ENCODE assay signal across 8 cellular contexts in genomic region chr4:1009647-1010521, GRCh38. TPM values are rescaled to one million over a fixed set of nuclear protein-coding genes. Genes with fewer than 3 reads are reported as not detected.
A peak's percentile ranks its signal among the peaks of the same experiment; 100 is the strongest.
DNase-seq lines count a peak whose midpoint lies in the region; ATAC-seq, FAIRE-seq and TF ChIP-seq lines count a peak whose summit lies in the region.

No MANE protein-coding gene starts in this region.

- H3K4me3 Mint-ChIP-seq in activated B cell treated with CpG ODN at 0.5 μM for 24 hours, result peak overlapping the region; percentile 86

- DNase-seq in AG08396 (ENCODE audit: low spot score), result peak; percentile 95
- peak; percentile 91 for DNase-seq in GM19239 (ENCODE audit: insufficient read length, low spot score)
- peak; percentile 78 for DNase-seq in activated B cell treated with CpG ODN at 0.5 μM for 24 hours
- DNase-seq in cardiac fibroblast (ENCODE audit: low read depth in 2 of 2), result peak; percentile 52 to 66
- DNase-seq in kidney, result peak; percentile 93
- peak; percentile 74 for DNase-seq in stimulated activated CD4-positive, alpha-beta T cell treated with anti-CD3 and anti-CD28 coated beads, Interleukin-15, amount 100 ng/mL, for 24 hours
- no peak for DNase-seq in middle frontal gyrus (ENCODE audit: extremely low spot score, low spot score)

- FAIRE-seq in GM19239 (lab: Jason Lieb, UNC) (no peak), kidney (lab: Jason Lieb, UNC) (no peak)

- TF ChIP-seq EP300 in Ishikawa (IDR thresholded peaks at IDR 0.05; ENCODE audit: borderline replicate concordance), result no peak

- peaks cover 0 to 5% of the 10 kb centered on the region in 2 donors for H3K36me3 ChIP-seq in kidney (ENCODE audit: control insufficient read depth in 1 of 2, insufficient read depth in 2 of 2, low read length in 2 of 2)

- ATAC-seq in activated B cell treated with CpG ODN at 0.5 μM for 24 hours (ENCODE audit: low read depth), result peak; percentile 68

- peaks cover 1% of the 10 kb centered on the region for H3K36me3 Mint-ChIP-seq in activated B cell treated with CpG ODN at 0.5 μM for 24 hours (ENCODE audit: low read depth)

- no peak overlapping the region for H3K9ac ChIP-seq in kidney (ENCODE audit: low read length in 2 of 2)

- CTCF ChIA-PET in activated B cell treated with CpG ODN at 0.5 μM for 24 hours (lab: Charles Lee), result interaction anchor here (1.4 kb wide), 1 partner anchor 23 kb away, joined by 3 read pairs; the partner anchor contains the start of gene IDUA

- H3K9me3 ChIP-seq in kidney (ENCODE audit: control insufficient read depth in 1 of 2, low read length in 2 of 2), result no peaks in the 10 kb centered on the region

- peak overlapping the region; percentile 57 to 75 for H3K27ac ChIP-seq in kidney (ENCODE audit: low read depth in 2 of 2, low read length in 2 of 2)

- intact Hi-C loops in activated B cell treated with CpG ODN at 0.5 μM for 24 hours (cut with micrococcal nuclease) (loop anchor here (1.0 to 5.0 kb wide), 12 partner anchors 17 to 1232 kb away; partner anchors contain the start of genes CTBP1, DGKQ, GAK and HAUS3), kidney (cut with DNase I) (no loop called here)

- POLR2A ChIA-PET in activated B cell treated with CpG ODN at 0.5 μM for 24 hours (lab: Charles Lee), result interaction anchor here (0.9 to 2.0 kb wide), 8 partner anchors 12 to 267 kb away, joined by 3 to 8 read pairs (median 4); partner anchors contain the start of genes GAK and TMEM175

- H3K4me3 ChIP-seq in cardiac fibroblast (replicated peaks in 1 of 2; ENCODE audit: low read depth in 2 of 2, low read length in 2 of 2) (peak overlapping the region; percentile 46 to 64), kidney (ENCODE audit: low read length in 2 of 2) (peak overlapping the region; percentile 50 to 61)

- no peaks in the 10 kb centered on the region for H3K9me3 Mint-ChIP-seq in activated B cell treated with CpG ODN at 0.5 μM for 24 hours

- H3K27ac Mint-ChIP-seq in activated B cell treated with CpG ODN at 0.5 μM for 24 hours, result peak overlapping the region; percentile 55

- H3K4me1 Mint-ChIP-seq in activated B cell treated with CpG ODN at 0.5 μM for 24 hours, result peaks cover 15% of the 10 kb centered on the region

- no peak for TF ChIP-seq RAD21 in Ishikawa (IDR thresholded peaks at IDR 0.05; ENCODE audit: low read depth)

- H3K27me3 Mint-ChIP-seq in activated B cell treated with CpG ODN at 0.5 μM for 24 hours, result peaks cover 22% of the 10 kb centered on the region

- no peak for TF ChIP-seq CTCF in activated B cell treated with CpG ODN at 0.5 μM for 24 hours (IDR thresholded peaks at IDR 0.05)
- TF ChIP-seq CTCF in cardiac fibroblast (IDR thresholded peaks at IDR 0.05; ENCODE audit: low read depth, low read length), result no peak
- TF ChIP-seq CTCF in kidney (IDR thresholded peaks at IDR 0.05; ENCODE audit: borderline replicate concordance, extremely low read depth, insufficient read depth), result peak; percentile 22

- peaks cover 0 to 13% of the 10 kb centered on the region in 2 donors for H3K4me1 ChIP-seq in kidney (ENCODE audit: control insufficient read depth in 1 of 2, insufficient read depth in 1 of 2, low read depth in 1 of 2, low read length in 2 of 2)

TF ChIP-seq in Ishikawa, 13 proteins besides CTCF, POLR2A, EP300 and RAD21:
- TF ChIP-seq EGR1 (IDR thresholded peaks at IDR 0.05), result peak; percentile 73
- peak; percentile 66 for TF ChIP-seq ZBTB7A (IDR thresholded peaks at IDR 0.05; ENCODE audit: low read depth)
- no peak for TF ChIP-seq REST (IDR thresholded peaks at IDR 0.05; ENCODE audit: low read depth)
- peak; percentile 35; the same call in 1 of the 2 replicates for TF ChIP-seq MAX (IDR thresholded peaks at IDR 0.05)
TF ChIP-seq in Ishikawa: peak in this region for 3.

RNA-seq across cellular contexts. Expression of gene FGFRL1, which starts 1.5 kb away (rescaled TPM):
- total RNA-seq in activated B cell treated with CpG ODN at 0.5 μM for 24 hours, result 4.2 and 5.6 TPM in 2 replicates
- 25.5 TPM for total RNA-seq in kidney
- polyA plus RNA-seq in kidney (ENCODE audit: insufficient read depth, low read depth, low replicate concordance), result 22.0 TPM

RNA-seq across cellular contexts. Expression of gene SLC26A1, which starts 16.7 kb away (rescaled TPM):
- total RNA-seq in activated B cell treated with CpG ODN at 0.5 μM for 24 hours (0.15 TPM in 1 of 2 replicates, not detected in the other), kidney (2.9 TPM)
- 10.2 TPM for polyA plus RNA-seq in kidney (ENCODE audit: insufficient read depth, low read depth, low replicate concordance)

RNA-seq across cellular contexts. Expression of gene IDUA, which starts 23.0 kb away (rescaled TPM):
- total RNA-seq in activated B cell treated with CpG ODN at 0.5 μM for 24 hours, result 24.7 and 32.9 TPM in 2 replicates
- total RNA-seq in kidney, result 58.5 TPM
- polyA plus RNA-seq in kidney (ENCODE audit: insufficient read depth, low read depth, low replicate concordance), result 11.9 TPM

RNA-seq across cellular contexts. Expression of gene DGKQ, which starts 36.5 kb away (rescaled TPM):
- total RNA-seq in activated B cell treated with CpG ODN at 0.5 μM for 24 hours, result 16.3 and 16.4 TPM in 2 replicates
- 13.7 TPM for total RNA-seq in kidney
- 3.5 TPM for polyA plus RNA-seq in kidney (ENCODE audit: insufficient read depth, low read depth, low replicate concordance)
